In the genomic region with DNA sequence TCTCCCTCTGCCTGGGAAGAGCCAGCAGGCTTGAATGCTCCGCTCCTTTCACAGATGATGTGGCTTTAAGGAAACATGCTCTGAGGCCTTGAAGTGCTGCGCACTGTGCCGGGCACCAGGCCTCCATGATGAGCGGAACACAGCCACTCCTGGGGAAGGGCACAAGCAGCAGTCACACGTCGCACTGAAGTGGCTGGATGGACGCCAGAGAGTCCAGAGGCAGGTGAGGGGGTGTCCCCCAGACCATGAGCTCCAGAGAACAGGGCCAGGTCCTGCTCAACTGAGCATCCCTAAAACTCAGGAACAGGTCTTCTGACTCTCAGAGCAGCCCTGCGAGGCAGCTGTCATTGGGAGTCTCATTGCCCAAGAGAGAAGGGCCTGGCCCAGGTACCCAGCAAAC, we compare ENCODE assay signal across 20 cellular contexts. TPM values are rescaled to one million over a fixed set of nuclear protein-coding genes. Genes with fewer than 3 reads are reported as not detected.
DNase-seq lines count a peak whose midpoint lies in the region; ATAC-seq, FAIRE-seq and TF ChIP-seq lines count a peak whose summit lies in the region.
"Had no signal": no experiment of that assay in that cellular context is flagged by ENCODE, and none has a peak within 500 bp of the region (broad histone marks: within the 10 kb centered on the region; RNA-seq: fewer than 3 reads in every experiment).

No MANE protein-coding gene starts in this region.

- peak overlapping the region; percentile 42 for H3K27ac Mint-ChIP-seq in nephron progenitor cell
- H3K27ac Mint-ChIP-seq: CD4-positive, CD25-positive, alpha-beta regulatory T cell; CD8-positive, alpha-beta memory T cell had no signal

- TF ChIP-seq CTCF in heart left ventricle (IDR thresholded peaks at IDR 0.05) (no peak), nephron progenitor cell (IDR thresholded peaks at IDR 0.05) (no peak)

- no peaks in the 10 kb centered on the region for H3K36me3 ChIP-seq in heart left ventricle
- H3K36me3 ChIP-seq: HAP-1 had no signal

- no peaks in the 10 kb centered on the region for H3K9me3 Mint-ChIP-seq in nephron progenitor cell
- H3K9me3 Mint-ChIP-seq: CD4-positive, CD25-positive, alpha-beta regulatory T cell; CD8-positive, alpha-beta memory T cell had no signal

- no peaks in the 10 kb centered on the region for H3K36me3 Mint-ChIP-seq in nephron progenitor cell (ENCODE audit: low read depth)
- H3K36me3 Mint-ChIP-seq: CD4-positive, CD25-positive, alpha-beta regulatory T cell; CD8-positive, alpha-beta memory T cell had no signal

- no peak for TF ChIP-seq POLR2A in heart left ventricle (IDR thresholded peaks at IDR 0.05)

- ATAC-seq in heart left ventricle: no peak
- ATAC-seq in Right ventricle myocardium inferior: no peak

- peaks cover under 1% of the 10 kb centered on the region for H3K27me3 Mint-ChIP-seq in nephron progenitor cell (ENCODE audit: low read depth, poor library complexity)
- H3K27me3 Mint-ChIP-seq: CD4-positive, CD25-positive, alpha-beta regulatory T cell had no signal

- peaks cover 32% of the 10 kb centered on the region for H3K4me1 Mint-ChIP-seq in nephron progenitor cell
- H3K4me1 Mint-ChIP-seq: CD8-positive, alpha-beta memory T cell had no signal

- DNase-seq in NCI-H1105 treated with DMSO at 0.1 percent for 48 hours (lab: John Stamatoyannopoulos, UW): peak; percentile 8
- no peak for DNase-seq in NCI-H1105 (lab: John Stamatoyannopoulos, UW)
- DNase-seq in heart left ventricle: peak in 3 of 5 donors; percentile 15 to 35 (median 24)
- DNase-seq in Right ventricle myocardium inferior (ENCODE audit: missing footprints): no peak
- DNase-seq in nephron progenitor cell: no peak
- no peak for DNase-seq in urothelium cell line (ENCODE audit: low spot score)
- DNase-seq in SKM-1 (lab: John Stamatoyannopoulos, UW; ENCODE audit: unreplicated experiment): no peak
- DNase-seq: 8988T; C1 segment of cervical spinal cord; CD4-positive, CD25-positive, alpha-beta regulatory T cell; CD8-positive, alpha-beta memory T cell; COR-L47; DMS 273 treated with DMSO at 0.1 percent for 48 hours; DMS53; GDM1; GM23248 had no signal

- no peak overlapping the region for H3K4me3 ChIP-seq in heart left ventricle
- H3K4me3 ChIP-seq: GM23248, HAP-1 had no signal

- intact Hi-C loops in heart left ventricle (cut with DNase I): no loop called here
- intact Hi-C loops in Right ventricle myocardium inferior (cut with DNase I): no loop called here

- 83 to 93% (median 90%) methylated on average over 8 of the region's 8 CpGs for WGBS in heart left ventricle, 4 donors

- H3K9me3 ChIP-seq in heart left ventricle: no peaks in the 10 kb centered on the region
- H3K9me3 ChIP-seq: HAP-1 had no signal

- H3K27ac ChIP-seq in heart left ventricle: no peak overlapping the region
- H3K27ac ChIP-seq: GM23248 had no signal

- H3K4me1 ChIP-seq in heart left ventricle: peaks cover 0 to 46% (median 15%) of the 10 kb centered on the region in 12 donors

- H3K4me3 Mint-ChIP-seq in nephron progenitor cell: no peak overlapping the region
- H3K4me3 Mint-ChIP-seq: CD4-positive, CD25-positive, alpha-beta regulatory T cell; CD8-positive, alpha-beta memory T cell had no signal

- H3K27me3 ChIP-seq in heart left ventricle: no peaks in the 10 kb centered on the region

- no peak for FAIRE-seq in urothelium cell line (lab: Jason Lieb, UNC)
- FAIRE-seq: GM12892, GM18507 had no signal

RNA-seq across cellular contexts. Expression of a gene that starts 35.6 kb away (rescaled TPM):
- 10 to 100 TPM; 15.7 to 41.0 (median 25.4) TPM for total RNA-seq in heart left ventricle
- 10 to 100 TPM; 25.0 to 42.2 TPM for polyA plus RNA-seq in heart left ventricle
- total RNA-seq in Right ventricle myocardium inferior: 18.2 TPM

RNA-seq across cellular contexts. Expression of a gene that starts 59.7 kb away (rescaled TPM):
- total RNA-seq in heart left ventricle: 10 to 100 TPM in 6 of 9 donors, 1 to 10 TPM in 3; 1.5 to 43.5 (median 16.2) TPM
- polyA plus RNA-seq in heart left ventricle: 10 to 100 TPM; 18.4 to 79.2 TPM
- total RNA-seq in Right ventricle myocardium inferior: 45.3 TPM
- total RNA-seq: H4 had no signal

Comparison
In these comparisons a context has a peak if more than half of its experiments do, and no peak if none do; other contexts are left out.
1. DNase-seq: peak in NCI-H1105 treated with DMSO at 0.1 percent for 48 hours (single experiment) and heart left ventricle (3 of 5); none in NCI-H1105 (single experiment), Right ventricle myocardium inferior (single experiment), nephron progenitor cell (single experiment), urothelium cell line (single experiment) and SKM-1 (single experiment).